Comparison of ENCODE assay signal across 8 cellular contexts in genomic region chrX:25144043-25144940, GRCh38.
DNase-seq lines count a peak whose midpoint lies in the region; ATAC-seq lines count a peak whose summit lies in the region.

No MANE protein-coding gene starts in this region.

- H3K9me3 Mint-ChIP-seq in memory B cell, result no peaks in the 10 kb centered on the region
- peaks cover 0 to 4% of the 10 kb centered on the region in 2 donors for H3K9me3 Mint-ChIP-seq in stimulated activated naive B cell treated with anti-CD40 and anti-IgM and Interleukin-4, amounts not matched to agents 10 μg/mL and 1 μg/mL and 100 μg/mL, for 72 hours

- H3K36me3 Mint-ChIP-seq in memory B cell, result no peaks in the 10 kb centered on the region
- no peaks in the 10 kb centered on the region for H3K36me3 Mint-ChIP-seq in stimulated activated naive B cell treated with anti-CD40 and anti-IgM and Interleukin-4, amounts not matched to agents 10 μg/mL and 1 μg/mL and 100 μg/mL, for 72 hours

- no peak overlapping the region for H3K27ac Mint-ChIP-seq in memory B cell
- H3K27ac Mint-ChIP-seq in stimulated activated naive B cell treated with anti-CD40 and anti-IgM and Interleukin-4, amounts not matched to agents 10 μg/mL and 1 μg/mL and 100 μg/mL, for 72 hours, result no peak overlapping the region

- ATAC-seq in memory B cell (ENCODE audit: low read depth) (no peak), HG03432 (IDR thresholded peaks at IDR 0.05; ENCODE audit: unreplicated experiment) (no peak)
- ATAC-seq in stimulated activated naive B cell treated with anti-CD40 and anti-IgM and Interleukin-4, amounts not matched to agents 10 μg/mL and 1 μg/mL and 100 μg/mL, for 72 hours (replicated peaks), result no peak

- peak; percentile 20 for DNase-seq in activated gamma-delta T cell treated with Interleukin-2 at 50 U/mL for 16 hours
- no peak for DNase-seq in activated gamma-delta T cell (lab: John Stamatoyannopoulos, UW)
- peak; percentile 30 for DNase-seq in NCI-H146 treated with DMSO at 0.1 percent for 48 hours (lab: John Stamatoyannopoulos, UW; ENCODE audit: unreplicated experiment)
- peak; percentile 8 to 22 for DNase-seq in activated CD4-positive, alpha-beta T cell treated with anti-CD3 and anti-CD28 coated beads for 24 hours (ENCODE audit: low read depth in 2 of 2)
- DNase-seq in effector CD4-positive, alpha-beta T cell, result peak; percentile 17
- DNase-seq in memory B cell (ENCODE audit: low spot score in 2 of 2), result peak; percentile 9 to 12
- DNase-seq in stimulated activated naive B cell treated with anti-CD40 and anti-IgM and Interleukin-4, amounts not matched to agents 10 μg/mL and 1 μg/mL and 100 μg/mL, for 72 hours, result peak; percentile 1

- no peak overlapping the region for H3K4me3 Mint-ChIP-seq in memory B cell
- no peak overlapping the region for H3K4me3 Mint-ChIP-seq in stimulated activated naive B cell treated with anti-CD40 and anti-IgM and Interleukin-4, amounts not matched to agents 10 μg/mL and 1 μg/mL and 100 μg/mL, for 72 hours

- H3K27me3 Mint-ChIP-seq in memory B cell, result peaks cover 2% of the 10 kb centered on the region
- peaks cover 0 to 13% of the 10 kb centered on the region in 2 donors for H3K27me3 Mint-ChIP-seq in stimulated activated naive B cell treated with anti-CD40 and anti-IgM and Interleukin-4, amounts not matched to agents 10 μg/mL and 1 μg/mL and 100 μg/mL, for 72 hours

- peaks cover 2% of the 10 kb centered on the region for H3K4me1 Mint-ChIP-seq in memory B cell
- H3K4me1 Mint-ChIP-seq in stimulated activated naive B cell treated with anti-CD40 and anti-IgM and Interleukin-4, amounts not matched to agents 10 μg/mL and 1 μg/mL and 100 μg/mL, for 72 hours, result peaks cover 0 to 2% of the 10 kb centered on the region in 2 donors
